In the genomic region with DNA sequence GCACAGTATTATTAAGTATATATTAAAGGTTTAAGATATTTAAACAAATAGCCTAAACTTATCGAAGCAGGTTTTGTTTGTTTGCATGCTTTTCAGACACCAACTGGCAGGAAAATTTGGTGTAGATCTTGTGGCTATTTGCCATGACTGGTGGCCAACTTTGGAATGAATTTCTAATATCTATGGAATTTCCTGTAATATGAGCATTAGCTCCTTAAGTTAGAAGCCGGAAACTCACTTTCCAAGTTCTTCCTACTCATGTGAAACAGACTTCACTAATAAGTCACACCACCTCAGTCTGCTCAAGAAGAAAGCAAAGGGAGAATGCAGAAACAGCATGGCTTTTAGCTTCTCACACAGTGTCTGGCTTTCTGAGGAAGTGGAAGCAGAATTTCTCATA, we compare ENCODE assay signal across 17 cellular contexts.
DNase-seq lines count a peak whose midpoint lies in the region; TF ChIP-seq lines count a peak whose summit lies in the region.
"Had no signal": no experiment of that assay in that cellular context is flagged by ENCODE, and none has a peak within 500 bp of the region (broad histone marks: within the 10 kb centered on the region; RNA-seq: fewer than 3 reads in every experiment).

No MANE protein-coding gene starts in this region.

- H3K36me3 Mint-ChIP-seq in activated T-helper 1 cell treated with anti-CD3 and anti-CD28 coated beads, Interleukin-12 subunit alpha, Interleukin-12 subunit beta, Interleukin-2, Interleukin-4 antibody, amounts not matched to agents 30 ng/mL and 10 ng/mL and 1 ng/mL, durations not matched to agents 14 hours and 24 hours and 36 hours (ENCODE audit: low read depth), result no peaks in the 10 kb centered on the region
- H3K36me3 Mint-ChIP-seq: type B pancreatic cell had no signal

- peak; percentile 23 for DNase-seq in EL
- DNase-seq in RKO (ENCODE audit: low spot score), result peak; percentile 8
- DNase-seq in epithelial cell of esophagus (ENCODE audit: low read depth), result peak; percentile 83
- peak; percentile 65 for DNase-seq in non-pigmented ciliary epithelial cell (ENCODE audit: low read depth)
- no peak for DNase-seq in NCI-H1417 treated with DMSO at 0.1 percent for 48 hours (lab: John Stamatoyannopoulos, UW)
- no peak for DNase-seq in activated T-helper 1 cell treated with anti-CD3 and anti-CD28 coated beads, Interleukin-12 subunit alpha, Interleukin-12 subunit beta, Interleukin-2, Interleukin-4 antibody, amounts not matched to agents 30 ng/mL and 10 ng/mL and 1 ng/mL, durations not matched to agents 14 hours and 24 hours and 36 hours (ENCODE audit: low spot score)
- no peak for DNase-seq in G401 (ENCODE audit: low spot score)
- DNase-seq in uterus, result no peak
- DNase-seq: activated CD4-positive, alpha-beta T cell treated with anti-CD3 and anti-CD28 coated beads for 1 hour; C1 segment of cervical spinal cord; islet precursor cell; KG1; NCI-H146; stimulated activated CD4-positive, alpha-beta T cell treated with anti-CD3 and anti-CD28 coated beads, Interleukin-4, amount 100 ng/mL, for 1 hour; T-helper 1 cell had no signal

- H3K4me1 ChIP-seq in uterus, result no peaks in the 10 kb centered on the region
- H3K4me1 ChIP-seq: gastroesophageal sphincter had no signal

- in situ Hi-C loops in G401 (cut with HindIII; ENCODE audit: low sequenced_read_pairs), result no loop called here

- H3K27me3 ChIP-seq in uterus, result no peaks in the 10 kb centered on the region
- H3K27me3 ChIP-seq: gastroesophageal sphincter had no signal

- H3K9me3 ChIP-seq in uterus, result no peaks in the 10 kb centered on the region
- H3K9me3 ChIP-seq: gastroesophageal sphincter had no signal

- H3K4me1 Mint-ChIP-seq in activated T-helper 1 cell treated with anti-CD3 and anti-CD28 coated beads, Interleukin-12 subunit alpha, Interleukin-12 subunit beta, Interleukin-2, Interleukin-4 antibody, amounts not matched to agents 30 ng/mL and 10 ng/mL and 1 ng/mL, durations not matched to agents 14 hours and 24 hours and 36 hours (ENCODE audit: low read depth), result no peaks in the 10 kb centered on the region

- H3K27me3 Mint-ChIP-seq in activated T-helper 1 cell treated with anti-CD3 and anti-CD28 coated beads, Interleukin-12 subunit alpha, Interleukin-12 subunit beta, Interleukin-2, Interleukin-4 antibody, amounts not matched to agents 30 ng/mL and 10 ng/mL and 1 ng/mL, durations not matched to agents 14 hours and 24 hours and 36 hours (ENCODE audit: insufficient read depth), result no peaks in the 10 kb centered on the region
- H3K27me3 Mint-ChIP-seq: type B pancreatic cell had no signal

- H3K9me3 Mint-ChIP-seq in activated T-helper 1 cell treated with anti-CD3 and anti-CD28 coated beads, Interleukin-12 subunit alpha, Interleukin-12 subunit beta, Interleukin-2, Interleukin-4 antibody, amounts not matched to agents 30 ng/mL and 10 ng/mL and 1 ng/mL, durations not matched to agents 14 hours and 24 hours and 36 hours, result no peaks in the 10 kb centered on the region
- H3K9me3 Mint-ChIP-seq: type B pancreatic cell had no signal

- H3K4me3 Mint-ChIP-seq in activated T-helper 1 cell treated with anti-CD3 and anti-CD28 coated beads, Interleukin-12 subunit alpha, Interleukin-12 subunit beta, Interleukin-2, Interleukin-4 antibody, amounts not matched to agents 30 ng/mL and 10 ng/mL and 1 ng/mL, durations not matched to agents 14 hours and 24 hours and 36 hours, result no peak overlapping the region
- H3K4me3 Mint-ChIP-seq: type B pancreatic cell had no signal

- TF ChIP-seq CTCF in epithelial cell of esophagus (IDR thresholded peaks at IDR 0.05; ENCODE audit: insufficient read depth, low read depth, low read length, missing control alignments) (no peak), uterus (IDR thresholded peaks at IDR 0.05) (no peak)

- H3K27ac Mint-ChIP-seq in activated T-helper 1 cell treated with anti-CD3 and anti-CD28 coated beads, Interleukin-12 subunit alpha, Interleukin-12 subunit beta, Interleukin-2, Interleukin-4 antibody, amounts not matched to agents 30 ng/mL and 10 ng/mL and 1 ng/mL, durations not matched to agents 14 hours and 24 hours and 36 hours, result no peak overlapping the region
- H3K27ac Mint-ChIP-seq: type B pancreatic cell had no signal

- no peak for TF ChIP-seq POLR2A in uterus (IDR thresholded peaks at IDR 0.05)

- H3K36me3 ChIP-seq in uterus, result no peaks in the 10 kb centered on the region
- H3K36me3 ChIP-seq: gastroesophageal sphincter had no signal

- H3K27ac ChIP-seq in uterus, result no peak overlapping the region
- H3K27ac ChIP-seq: gastroesophageal sphincter had no signal

- no peak overlapping the region for H3K4me3 ChIP-seq in epithelial cell of esophagus (ENCODE audit: low read length)
- H3K4me3 ChIP-seq in uterus, result no peak overlapping the region
- H3K4me3 ChIP-seq: gastroesophageal sphincter had no signal

- intact Hi-C loops in activated T-helper 1 cell treated with anti-CD3 and anti-CD28 coated beads, Interleukin-12 subunit alpha, Interleukin-12 subunit beta, Interleukin-2, Interleukin-4 antibody, amounts not matched to agents 30 ng/mL and 10 ng/mL and 1 ng/mL, durations not matched to agents 14 hours and 24 hours and 36 hours (cut with micrococcal nuclease), result no loop called here
- intact Hi-C loops in uterus (cut with DNase I; ENCODE audit: low total_unique reads), result no loop called here

Comparison
In these comparisons a context has a peak if more than half of its experiments do, and no peak if none do; other contexts are left out.
1. DNase-seq: peak in EL (single experiment), RKO (single experiment), epithelial cell of esophagus (single experiment) and non-pigmented ciliary epithelial cell (single experiment); none in NCI-H1417 treated with DMSO at 0.1 percent for 48 hours (single experiment), activated T-helper 1 cell treated with anti-CD3 and anti-CD28 coated beads, Interleukin-12 subunit alpha, Interleukin-12 subunit beta, Interleukin-2, Interleukin-4 antibody, amounts not matched to agents 30 ng/mL and 10 ng/mL and 1 ng/mL, durations not matched to agents 14 hours and 24 hours and 36 hours (single experiment), G401 (single experiment) and uterus (0 of 2).